Comparison of ENCODE assay signal across 1 cellular context in genomic region chr5:160456778-160457177, GRCh38.
A peak's percentile ranks its signal among the peaks of the same experiment; 100 is the strongest.
TF ChIP-seq lines count a peak whose summit lies in the region.

No MANE protein-coding gene starts in this region.

TF ChIP-seq in HepG2, 621 proteins besides CTCF, POLR2A, EP300 and RAD21:
- TF ChIP-seq MNT (IDR thresholded peaks at IDR 0.05) = peak; percentile 67
- TF ChIP-seq, protein P1, sequence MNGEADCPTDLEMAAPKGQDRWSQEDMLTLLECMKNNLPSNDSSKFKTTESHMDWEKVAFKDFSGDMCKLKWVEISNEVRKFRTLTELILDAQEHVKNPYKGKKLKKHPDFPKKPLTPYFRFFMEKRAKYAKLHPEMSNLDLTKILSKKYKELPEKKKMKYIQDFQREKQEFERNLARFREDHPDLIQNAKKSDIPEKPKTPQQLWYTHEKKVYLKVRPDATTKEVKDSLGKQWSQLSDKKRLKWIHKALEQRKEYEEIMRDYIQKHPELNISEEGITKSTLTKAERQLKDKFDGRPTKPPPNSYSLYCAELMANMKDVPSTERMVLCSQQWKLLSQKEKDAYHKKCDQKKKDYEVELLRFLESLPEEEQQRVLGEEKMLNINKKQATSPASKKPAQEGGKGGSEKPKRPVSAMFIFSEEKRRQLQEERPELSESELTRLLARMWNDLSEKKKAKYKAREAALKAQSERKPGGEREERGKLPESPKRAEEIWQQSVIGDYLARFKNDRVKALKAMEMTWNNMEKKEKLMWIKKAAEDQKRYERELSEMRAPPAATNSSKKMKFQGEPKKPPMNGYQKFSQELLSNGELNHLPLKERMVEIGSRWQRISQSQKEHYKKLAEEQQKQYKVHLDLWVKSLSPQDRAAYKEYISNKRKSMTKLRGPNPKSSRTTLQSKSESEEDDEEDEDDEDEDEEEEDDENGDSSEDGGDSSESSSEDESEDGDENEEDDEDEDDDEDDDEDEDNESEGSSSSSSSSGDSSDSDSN (CRISPR knock-in tag; IDR thresholded peaks at IDR 0.05) = no peak
TF ChIP-seq in HepG2: peak in this region for 1.
